1 cellular context compared by ENCODE assay signal in the genomic region with DNA sequence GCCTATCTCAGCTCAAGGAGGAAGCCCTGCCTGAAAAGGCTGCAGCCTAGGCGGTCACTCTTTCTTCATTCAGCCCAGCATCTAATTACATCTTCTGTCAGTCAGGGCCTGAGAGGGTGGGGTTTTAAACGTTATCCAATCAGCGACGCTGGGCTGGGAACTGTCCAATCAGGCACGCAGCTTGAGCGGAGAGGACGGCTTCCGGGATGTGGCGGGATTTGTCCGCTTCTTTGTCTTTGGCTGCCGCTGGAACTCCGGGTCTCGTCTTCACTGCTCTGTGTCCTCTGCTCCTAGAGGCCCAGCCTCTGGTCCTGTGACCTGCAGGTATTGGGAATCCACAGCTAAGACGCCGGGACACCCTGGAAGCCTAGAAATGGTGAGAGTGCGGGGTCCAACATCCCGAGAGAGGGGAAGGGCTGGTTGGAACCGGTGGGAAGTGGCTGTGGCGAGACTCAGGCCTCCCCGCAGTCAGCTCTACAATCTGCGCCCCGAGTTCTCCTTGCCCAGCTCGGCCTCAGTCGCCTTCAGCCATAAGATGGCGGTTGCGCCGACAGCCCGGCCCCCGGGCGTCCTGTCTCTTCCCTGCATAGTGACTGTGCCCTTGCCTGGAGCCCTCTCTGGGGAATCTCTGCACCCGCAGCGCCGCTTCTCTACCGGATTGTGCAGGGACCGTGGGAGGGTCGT.
A peak's percentile ranks its signal among the peaks of the same experiment; 100 is the strongest.
TF ChIP-seq lines count a peak whose summit lies in the region.

A gene (plus strand): TSS at position 233 of the 684 bp plus-strand sequence. CDS start 141 bp downstream, at position 374.

TF ChIP-seq in H1, 55 proteins besides CTCF, POLR2A, EP300 and RAD21 (continued from another document):
- TF ChIP-seq EGR1 (IDR thresholded peaks at IDR 0.05; ENCODE audit: borderline replicate concordance, low read depth, low read length) (no peak), CEBPB (IDR thresholded peaks at IDR 0.05; ENCODE audit: low read depth, low read length) (0 out of 2 replicates have a peak, but pooled peaks have one; percentile 14), YY1 (IDR thresholded peaks at IDR 0.05; ENCODE audit: low read depth, low read length) (peak; percentile 86), KDM4A (IDR thresholded peaks at IDR 0.05; ENCODE audit: low read depth, low read length, severe bottlenecking) (peak; percentile 37), SIN3A (conservative IDR thresholded peaks at IDR 0.05 in 1 of 2, IDR thresholded peaks at IDR 0.05 in 1 of 2; ENCODE audit: low read depth in 1 of 2, low read length in 2 of 2) (peak; percentile 27 to 67; a peak in 1 of 4 replicates), MAFK (IDR thresholded peaks at IDR 0.05; ENCODE audit: low read depth, low read length) (no peak), SRF (IDR thresholded peaks at IDR 0.05; ENCODE audit: low read depth, low read length) (no peak), BACH1 (IDR thresholded peaks at IDR 0.05; ENCODE audit: low read length) (no peak), JUN (IDR thresholded peaks at IDR 0.05; ENCODE audit: low read depth, low read length) (no peak), GTF2F1 (IDR thresholded peaks at IDR 0.05; ENCODE audit: borderline replicate concordance, low read depth, low read length) (peak; percentile 93), BCL11A (IDR thresholded peaks at IDR 0.05; ENCODE audit: low read depth in 2 of 2, low read length in 2 of 2) (no peak), CHD2 (IDR thresholded peaks at IDR 0.05; ENCODE audit: low read length) (peak; percentile 72), PHF8 (conservative IDR thresholded peaks at IDR 0.05; ENCODE audit: low read depth, low read length) (peak; percentile 80), CBX8 (IDR thresholded peaks at IDR 0.05; ENCODE audit: borderline replicate concordance, low read depth, low read length) (no peak), SP2 (IDR thresholded peaks at IDR 0.05; ENCODE audit: low read length) (peak; percentile 18; the same call in 1 of the 2 replicates), ZNF274 (IDR thresholded peaks at IDR 0.05; ENCODE audit: borderline replicate concordance, extremely low read depth, low read length) (no peak), TAF1 (IDR thresholded peaks at IDR 0.05; ENCODE audit: low read depth, low read length) (peak; percentile 99)
- TF ChIP-seq, protein P1, sequence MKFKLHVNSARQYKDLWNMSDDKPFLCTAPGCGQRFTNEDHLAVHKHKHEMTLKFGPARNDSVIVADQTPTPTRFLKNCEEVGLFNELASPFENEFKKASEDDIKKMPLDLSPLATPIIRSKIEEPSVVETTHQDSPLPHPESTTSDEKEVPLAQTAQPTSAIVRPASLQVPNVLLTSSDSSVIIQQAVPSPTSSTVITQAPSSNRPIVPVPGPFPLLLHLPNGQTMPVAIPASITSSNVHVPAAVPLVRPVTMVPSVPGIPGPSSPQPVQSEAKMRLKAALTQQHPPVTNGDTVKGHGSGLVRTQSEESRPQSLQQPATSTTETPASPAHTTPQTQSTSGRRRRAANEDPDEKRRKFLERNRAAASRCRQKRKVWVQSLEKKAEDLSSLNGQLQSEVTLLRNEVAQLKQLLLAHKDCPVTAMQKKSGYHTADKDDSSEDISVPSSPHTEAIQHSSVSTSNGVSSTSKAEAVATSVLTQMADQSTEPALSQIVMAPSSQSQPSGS (IDR thresholded peaks at IDR 0.05; ENCODE audit: low read length): no peak
